12 cellular contexts compared by ENCODE assay signal in the genomic region with DNA sequence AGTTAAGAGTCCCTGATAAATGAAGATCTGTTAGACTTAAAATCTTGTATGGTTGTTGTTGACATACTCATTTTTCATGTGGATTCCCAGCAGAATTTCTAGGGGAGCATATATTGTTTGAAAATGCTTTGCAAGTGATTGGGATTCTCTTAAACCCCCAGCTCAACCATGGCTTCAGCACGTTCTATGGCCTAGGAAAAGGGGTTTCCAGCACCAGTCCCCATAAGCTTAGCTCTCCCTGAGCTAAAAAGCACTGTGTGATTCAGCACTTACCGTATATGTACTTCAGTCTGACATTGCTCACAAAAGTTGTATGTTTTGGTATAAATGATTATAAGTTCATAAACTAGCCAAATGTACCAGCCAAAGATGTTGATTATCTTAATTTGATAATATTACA.
"Had no signal": no experiment of that assay in that cellular context is flagged by ENCODE, and none has a peak within 500 bp of the region (broad histone marks: within the 10 kb centered on the region; RNA-seq: fewer than 3 reads in every experiment).

No MANE protein-coding gene starts in this region.

- ATAC-seq: left lung, upper lobe of right lung had no signal

- H3K27me3 Mint-ChIP-seq: activated T-cell treated with anti-CD3 and anti-CD28 coated beads, Interleukin-2, amount 50 U/mL, for 24 hours had no signal

- DNase-seq: activated CD4-positive, alpha-beta T cell treated with anti-CD3 and anti-CD28 coated beads for 4 hours; activated T-cell treated with anti-CD3 and anti-CD28 coated beads, Interleukin-2, amount 50 U/mL, for 24 hours; amniotic stem cell; caudate nucleus; colonic mucosa; left lung; mammary epithelial cell; sigmoid colon; SJCRH30; spleen; upper lobe of right lung; WERI-Rb-1 had no signal

- H3K4me3 Mint-ChIP-seq: activated T-cell treated with anti-CD3 and anti-CD28 coated beads, Interleukin-2, amount 50 U/mL, for 24 hours had no signal

- H3K9me3 Mint-ChIP-seq: activated T-cell treated with anti-CD3 and anti-CD28 coated beads, Interleukin-2, amount 50 U/mL, for 24 hours had no signal

- H3K27ac Mint-ChIP-seq: activated T-cell treated with anti-CD3 and anti-CD28 coated beads, Interleukin-2, amount 50 U/mL, for 24 hours had no signal
